Comparison of ENCODE assay signal across 23 cellular contexts in the genomic region with DNA sequence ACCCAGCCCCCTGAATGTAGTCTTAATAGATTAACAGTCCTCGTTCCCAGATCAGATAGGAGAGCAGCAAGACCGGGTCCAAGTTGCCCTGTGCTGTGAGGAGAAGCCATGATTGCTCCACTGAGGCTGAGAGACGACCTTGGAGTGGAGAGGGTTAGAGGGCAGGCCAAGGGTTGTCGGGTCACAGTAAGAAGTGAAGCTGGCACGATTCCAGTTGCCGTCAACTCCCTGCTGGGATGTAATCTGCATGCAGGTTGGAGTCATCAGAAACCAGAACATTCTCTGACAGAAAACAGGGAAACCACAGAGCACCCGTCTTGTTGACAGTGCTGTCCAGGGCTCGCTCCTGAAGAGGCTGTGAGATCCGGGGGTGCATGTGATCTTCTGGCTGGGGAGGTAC. TPM values are rescaled to one million over a fixed set of nuclear protein-coding genes. Genes with fewer than 3 reads are reported as not detected.
DNase-seq lines count a peak whose midpoint lies in the region; ATAC-seq, FAIRE-seq and TF ChIP-seq lines count a peak whose summit lies in the region.
"Had no signal": no experiment of that assay in that cellular context is flagged by ENCODE, and none has a peak within 500 bp of the region (broad histone marks: within the 10 kb centered on the region; RNA-seq: fewer than 3 reads in every experiment).

No MANE protein-coding gene starts in this region.

- no peak overlapping the region for H3K18ac ChIP-seq in H1 (ENCODE audit: extremely low read depth, low read length)

- no peak overlapping the region for H3K9ac ChIP-seq in H1 (replicated peaks in 1 of 4; ENCODE audit: extremely low read depth in 1 of 4, low read depth in 3 of 4, low read length in 3 of 4)

- no peak overlapping the region for H2BK5ac ChIP-seq in H1 (ENCODE audit: low read depth, low read length)

- CTCF ChIA-PET in WTC11 (lab: Charles Lee) = interaction anchor here (0.9 to 1.1 kb wide), 3 partner anchors 12 to 260 kb away, joined by 3 to 4 read pairs (median 4); no protein-coding TSS in a partner anchor
- CTCF ChIA-PET in H1 (lab: Charles Lee; ENCODE audit: partially characterized antibody) = interaction anchor here (0.6 to 1.2 kb wide), 3 partner anchors 20 to 161 kb away, joined by 3 to 4 read pairs (median 3); no protein-coding TSS in a partner anchor
- CTCF ChIA-PET in CD4-positive, alpha-beta memory T cell (lab: Charles Lee; ENCODE audit: partially characterized antibody) = no interaction called here

- ATAC-seq in WTC11 (peak; percentile 26), left lobe of liver (no peak)
- ATAC-seq: SK-N-SH treated with all-trans-retinoic acid at 6 μM for 48 hours had no signal

- H4K8ac ChIP-seq in H1 (ENCODE audit: extremely low read depth, insufficient read depth, low read length) = no peak overlapping the region

- peaks cover 33% of the 10 kb centered on the region for H3K4me1 Mint-ChIP-seq in WTC11
- H3K4me1 Mint-ChIP-seq in CD4-positive, alpha-beta memory T cell = peaks cover 4 to 12% (median 9%) of the 10 kb centered on the region in 4 donors
- H3K4me1 Mint-ChIP-seq: B cell had no signal

- H3K4me2 ChIP-seq in H1 (ENCODE audit: insufficient read depth in 1 of 2, low read depth in 2 of 2, low read length in 2 of 2) = no peak overlapping the region

- no peak overlapping the region for H3K4ac ChIP-seq in H1 (replicated peaks; ENCODE audit: insufficient read length, low read depth, low read length)

- WGBS in H1 (ENCODE audit: extremely low coverage in 1 of 2, insufficient coverage in 1 of 2, insufficient read length in 1 of 2, insufficient replicate concordance in 2 of 2, low coverage in 1 of 2, low lambda C conversion rate in 2 of 2, missing lambda C conversion rate in 1 of 2), 2 experiments = 87% methylated on average over 9 of the region's 9 CpGs; no CpG with 5 or more reads in 1 of the 2 experiments
- WGBS in sigmoid colon, 2 donors = 49 to 74% methylated on average over 9 of the region's 9 CpGs

- H3K9me3 ChIP-seq in H1 (ENCODE audit: insufficient read depth in 2 of 2, low read depth in 1 of 2, low read length in 1 of 2) (no peaks in the 10 kb centered on the region), sigmoid colon (no peaks in the 10 kb centered on the region)
- no peaks in the 10 kb centered on the region for H3K9me3 ChIP-seq in CD4-positive, alpha-beta memory T cell (ENCODE audit: control insufficient read depth in 1 of 2, low read length in 2 of 2)
- H3K9me3 ChIP-seq: SJCRH30 had no signal

- no peak overlapping the region for H3K23ac ChIP-seq in H1 (ENCODE audit: insufficient read length)

- H3K23me2 ChIP-seq in H1 (ENCODE audit: low read depth, low read length) = peaks cover 10% of the 10 kb centered on the region; the same call in 1 of the 2 replicates

- no peak overlapping the region for H2BK20ac ChIP-seq in H1 (ENCODE audit: low read length)

- H2BK120ac ChIP-seq in H1 (replicated peaks; ENCODE audit: low read depth, low read length) = no peak overlapping the region

- DNase-seq in WTC11 (ENCODE audit: low spot score) (no peak), H1 (ENCODE audit: low read depth in 1 of 2, low spot score in 2 of 2) (no peak), left lobe of liver (ENCODE audit: low spot score) (peak; percentile 43), sigmoid colon (peak; percentile 45), NCI-H526 treated with DMSO at 0.1 percent for 48 hours (lab: John Stamatoyannopoulos, UW) (no peak), cerebellum (ENCODE audit: low spot score) (no peak), D721Med (ENCODE audit: insufficient read length, low spot score) (no peak)
- no peak for DNase-seq in CD4-positive, alpha-beta memory T cell
- DNase-seq: CD8-positive, alpha-beta memory T cell; KBM-7; MV-4-11; NCI-H1105; NCI-H2029; NCI-H226; NCI-H510A; NCI-H748 treated with DMSO at 0.1 percent for 48 hours; SJCRH30 had no signal

- H3K56ac ChIP-seq in H1 (replicated peaks; ENCODE audit: insufficient read length, low read depth, low read length) = no peak overlapping the region

- H2AFZ ChIP-seq in H1 (ENCODE audit: low read length) = no peak overlapping the region

- H4K5ac ChIP-seq in H1 (ENCODE audit: insufficient read length, low read depth, low read length) = no peak overlapping the region

- no peak for TF ChIP-seq EP300 in H1 (IDR thresholded peaks at IDR 0.05; ENCODE audit: borderline replicate concordance in 1 of 2, low read depth in 2 of 2, low read length in 2 of 2)
- no peak for TF ChIP-seq EP300 in sigmoid colon (IDR thresholded peaks at IDR 0.05)

- no peak overlapping the region for H3K4me3 Mint-ChIP-seq in WTC11
- no peak overlapping the region for H3K4me3 Mint-ChIP-seq in CD4-positive, alpha-beta memory T cell
- H3K4me3 Mint-ChIP-seq: B cell; CD8-positive, alpha-beta memory T cell had no signal

- no peak for TF ChIP-seq RAD21 in H1 (IDR thresholded peaks at IDR 0.05 in 1 of 2, conservative IDR thresholded peaks at IDR 0.05 in 1 of 2; ENCODE audit: low read depth in 2 of 2, low read length in 2 of 2)

- H3K36me3 Mint-ChIP-seq in WTC11 = no peaks in the 10 kb centered on the region
- H3K36me3 Mint-ChIP-seq in CD4-positive, alpha-beta memory T cell = no peaks in the 10 kb centered on the region
- H3K36me3 Mint-ChIP-seq: CD8-positive, alpha-beta memory T cell had no signal

- 0 out of 2 replicates have a peak overlapping the region, but pooled peaks have one; percentile 17 for H2AK5ac ChIP-seq in H1 (ENCODE audit: low read depth, low read length)

- H3K27ac Mint-ChIP-seq in WTC11 = no peak overlapping the region; the same call in 1 of the 2 replicates
- peak overlapping the region in 1 of 7 donors; percentile 3 for H3K27ac Mint-ChIP-seq in CD4-positive, alpha-beta memory T cell
- H3K27ac Mint-ChIP-seq: B cell; CD8-positive, alpha-beta memory T cell had no signal

- no peak overlapping the region for H3K27ac ChIP-seq in H1 (ENCODE audit: low read depth, low read length)
- no peak overlapping the region for H3K27ac ChIP-seq in sigmoid colon
- no peak overlapping the region for H3K27ac ChIP-seq in CD4-positive, alpha-beta memory T cell (ENCODE audit: low read depth, low read length)
- H3K27ac ChIP-seq: C4-2B, SJCRH30 had no signal

- no peaks in the 10 kb centered on the region for H3K9me3 Mint-ChIP-seq in WTC11
- no peaks in the 10 kb centered on the region for H3K9me3 Mint-ChIP-seq in CD4-positive, alpha-beta memory T cell
- H3K9me3 Mint-ChIP-seq: CD8-positive, alpha-beta memory T cell had no signal

- H3K79me1 ChIP-seq in H1 (ENCODE audit: low read depth, low read length) = no peaks in the 10 kb centered on the region

- H2BK15ac ChIP-seq in H1 (ENCODE audit: low read length) = no peak overlapping the region

- peaks cover 0 to 3% of the 10 kb centered on the region in 2 experiments for H4K20me1 ChIP-seq in H1 (replicated peaks in 1 of 2; ENCODE audit: control insufficient read depth in 1 of 2, insufficient read depth in 2 of 2, low read length in 2 of 2)

- TF ChIP-seq POLR2A in H1 (IDR thresholded peaks at IDR 0.05; ENCODE audit: control extremely low read depth in 1 of 2, low read depth in 2 of 2, low read length in 2 of 2) (no peak), sigmoid colon (IDR thresholded peaks at IDR 0.05) (no peak)

- H3K27me3 ChIP-seq in H1 (replicated peaks in 1 of 4; ENCODE audit: control insufficient read depth in 3 of 4, extremely low read depth in 1 of 4, insufficient read depth in 3 of 4, low read length in 3 of 4) (peaks cover 0 to 4% (median 0%) of the 10 kb centered on the region in 4 experiments; a peak in 3 of 7 replicates), sigmoid colon (no peaks in the 10 kb centered on the region)
- H3K27me3 ChIP-seq in CD4-positive, alpha-beta memory T cell (ENCODE audit: insufficient read depth, low read length) = no peaks in the 10 kb centered on the region
- H3K27me3 ChIP-seq: SJCRH30 had no signal

- H3K14ac ChIP-seq in H1 (ENCODE audit: insufficient read length) = no peak overlapping the region

- POLR2A ChIA-PET in WTC11 (lab: Charles Lee) (no interaction called here), H1 (lab: Charles Lee; ENCODE audit: partially characterized antibody) (no interaction called here)
- POLR2A ChIA-PET in CD4-positive, alpha-beta memory T cell (lab: Charles Lee; ENCODE audit: partially characterized antibody) = no interaction called here

- H3K36me3 ChIP-seq in H1 (ENCODE audit: control insufficient read depth in 2 of 4, insufficient read depth in 4 of 4, low read length in 3 of 4) (no peaks in the 10 kb centered on the region; a peak in 1 of 8 replicates), sigmoid colon (no peaks in the 10 kb centered on the region)
- no peaks in the 10 kb centered on the region for H3K36me3 ChIP-seq in CD4-positive, alpha-beta memory T cell (ENCODE audit: insufficient read depth, low read length)
- H3K36me3 ChIP-seq: SJCRH30 had no signal

- FAIRE-seq in H1 (lab: Jason Lieb, UNC) (no peak), D721Med (lab: Jason Lieb, UNC) (no peak)
- FAIRE-seq: GM19239, H54, RCC 7860 had no signal

- no peak overlapping the region for H4K91ac ChIP-seq in H1 (replicated peaks; ENCODE audit: insufficient read length, low read length)

- peaks cover 19% of the 10 kb centered on the region for H3K27me3 Mint-ChIP-seq in WTC11 (ENCODE audit: low read depth)
- no peaks in the 10 kb centered on the region for H3K27me3 Mint-ChIP-seq in CD4-positive, alpha-beta memory T cell

- H3K4me1 ChIP-seq in H1 (replicated peaks in 1 of 4; ENCODE audit: control insufficient read depth in 3 of 4, insufficient read depth in 4 of 4, low read length in 3 of 4) (peaks cover 0 to 7% (median 1%) of the 10 kb centered on the region in 4 experiments; a peak in 2 of 7 replicates), sigmoid colon (peaks cover 0 to 13% (median 9%) of the 10 kb centered on the region in 4 donors)
- peaks cover 17% of the 10 kb centered on the region for H3K4me1 ChIP-seq in CD4-positive, alpha-beta memory T cell (ENCODE audit: insufficient read depth, low read length)
- H3K4me1 ChIP-seq: SJCRH30 had no signal

- H2BK12ac ChIP-seq in H1 (ENCODE audit: low read depth, low read length) = no peak overlapping the region

- H3K4me3 ChIP-seq in H1 (ENCODE audit: extremely low read depth in 1 of 4, insufficient read depth in 2 of 4, low read depth in 3 of 4, low read length in 4 of 4) (no peak overlapping the region), sigmoid colon (no peak overlapping the region)
- no peak overlapping the region for H3K4me3 ChIP-seq in CD4-positive, alpha-beta memory T cell (ENCODE audit: low read length in 2 of 2)
- H3K4me3 ChIP-seq: SJCRH30 had no signal

- H3K79me2 ChIP-seq in H1 (ENCODE audit: control insufficient read depth in 1 of 2, insufficient read depth in 2 of 2, low read length in 2 of 2) = no peaks in the 10 kb centered on the region

- TF ChIP-seq CTCF in WTC11 (IDR thresholded peaks at IDR 0.05) (no peak), H1 (IDR thresholded peaks at IDR 0.05; ENCODE audit: control extremely low read depth in 1 of 3, insufficient read depth in 1 of 3, low read depth in 1 of 3, low read length in 3 of 3) (no peak), sigmoid colon (IDR thresholded peaks at IDR 0.05) (no peak), D721Med (IDR thresholded peaks at IDR 0.05; ENCODE audit: insufficient read depth, missing control alignments) (no peak)

- intact Hi-C loops in sigmoid colon (cut with DNase I) = no loop called here
- intact Hi-C loops in CD4-positive, alpha-beta memory T cell (cut with micrococcal nuclease) = no loop called here

RNA-seq across cellular contexts. Expression of a gene that starts 19.0 kb away (rescaled TPM):
- total RNA-seq in WTC11 (2021) (100 to 133 TPM (median 126 TPM) in 3 replicates), left lobe of liver (36.0 TPM), sigmoid colon (10 to 100 TPM in 2 of 4 donors, 1 to 10 TPM in 2; 9.6 to 22.9 (median 15.9) TPM), cerebellum (15.3 TPM)
- 72.9 and 78.5 TPM in 2 replicates for total RNA-seq in H1 (2021; fragmentation: NEBNext Ultra II Directional; extraction: Animal tissue kit (Norgen Biotek cat#: 25700))
- polyA plus RNA-seq in H1 (2011; rRNA removed) (28.8 and 30.7 TPM in 2 replicates), sigmoid colon (1 to 10 TPM in 2 of 3 donors, under 1 TPM in 1; 0.69 to 8.5 (median 3.0) TPM)
- polyA plus RNA-seq in H1 (2011; cell fraction: cytosol; rRNA removed) = 14.9 TPM
- 83.2 TPM for polyA plus RNA-seq in H1 (2011; cell fraction: nucleus; rRNA removed)
- 31.1 to 42.5 TPM (median 35.7 TPM) in 4 replicates for polyA plus RNA-seq in H1 (2012, experiment 1 of 2)
- 4.6 TPM for polyA plus RNA-seq in H1 (2012, experiment 2 of 2)
- polyA plus RNA-seq in H1 (2013, experiment 1 of 2) = 30.6 TPM
- 28.1 TPM for polyA plus RNA-seq in H1 (2013, experiment 2 of 2)
- 35.6 and 46.4 TPM in 2 replicates for polyA minus RNA-seq in H1 (2011; rRNA and poly(A)+ RNA removed)
- polyA minus RNA-seq in H1 (2011; cell fraction: cytosol; rRNA and poly(A)+ RNA removed) = 49.0 TPM
- polyA minus RNA-seq in H1 (2011; cell fraction: nucleus; rRNA and poly(A)+ RNA removed) = 68.1 TPM
- total RNA-seq in CD4-positive, alpha-beta memory T cell = 10 to 100 TPM; 50.2 to 50.5 TPM
- polyA plus RNA-seq in CD4-positive, alpha-beta memory T cell = 10 to 100 TPM in 1 of 2 donors, 1 to 10 TPM in 1; 1.1 to 11.2 TPM

Comparison
In these comparisons a context has a peak if more than half of its experiments do, and no peak if none do; other contexts are left out.
1. DNase-seq: peak in left lobe of liver (single experiment) and sigmoid colon (single experiment); none in WTC11 (single experiment), H1 (0 of 2), NCI-H526 treated with DMSO at 0.1 percent for 48 hours (single experiment), cerebellum (single experiment), CD4-positive, alpha-beta memory T cell (0 of 5) and D721Med (single experiment).